1 cellular context compared by ENCODE assay signal in the genomic region with DNA sequence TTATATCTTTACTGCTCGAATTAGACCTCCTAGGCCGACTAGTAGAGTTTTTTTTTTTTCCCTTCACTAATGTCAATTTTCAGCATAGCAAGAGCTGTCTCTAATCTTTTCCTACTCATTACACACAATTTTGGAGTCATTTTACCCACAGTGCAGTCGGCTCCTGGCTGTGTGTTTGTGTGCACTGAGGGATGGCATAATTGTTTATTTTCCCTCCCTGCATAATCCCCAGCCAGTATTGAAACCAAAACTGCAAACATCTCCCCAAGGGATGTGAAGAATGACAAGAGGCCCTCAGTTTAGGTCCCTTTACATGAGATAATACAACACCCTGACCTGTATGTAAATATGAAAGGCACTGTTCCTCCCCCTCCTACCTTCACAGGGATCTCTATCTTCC.
TF ChIP-seq lines count a peak whose summit lies in the region.

No MANE protein-coding gene starts in this region.

TF ChIP-seq in GM23338, 12 proteins besides CTCF, POLR2A, EP300 and RAD21 (continued from another document):
- TF ChIP-seq, protein P1, sequence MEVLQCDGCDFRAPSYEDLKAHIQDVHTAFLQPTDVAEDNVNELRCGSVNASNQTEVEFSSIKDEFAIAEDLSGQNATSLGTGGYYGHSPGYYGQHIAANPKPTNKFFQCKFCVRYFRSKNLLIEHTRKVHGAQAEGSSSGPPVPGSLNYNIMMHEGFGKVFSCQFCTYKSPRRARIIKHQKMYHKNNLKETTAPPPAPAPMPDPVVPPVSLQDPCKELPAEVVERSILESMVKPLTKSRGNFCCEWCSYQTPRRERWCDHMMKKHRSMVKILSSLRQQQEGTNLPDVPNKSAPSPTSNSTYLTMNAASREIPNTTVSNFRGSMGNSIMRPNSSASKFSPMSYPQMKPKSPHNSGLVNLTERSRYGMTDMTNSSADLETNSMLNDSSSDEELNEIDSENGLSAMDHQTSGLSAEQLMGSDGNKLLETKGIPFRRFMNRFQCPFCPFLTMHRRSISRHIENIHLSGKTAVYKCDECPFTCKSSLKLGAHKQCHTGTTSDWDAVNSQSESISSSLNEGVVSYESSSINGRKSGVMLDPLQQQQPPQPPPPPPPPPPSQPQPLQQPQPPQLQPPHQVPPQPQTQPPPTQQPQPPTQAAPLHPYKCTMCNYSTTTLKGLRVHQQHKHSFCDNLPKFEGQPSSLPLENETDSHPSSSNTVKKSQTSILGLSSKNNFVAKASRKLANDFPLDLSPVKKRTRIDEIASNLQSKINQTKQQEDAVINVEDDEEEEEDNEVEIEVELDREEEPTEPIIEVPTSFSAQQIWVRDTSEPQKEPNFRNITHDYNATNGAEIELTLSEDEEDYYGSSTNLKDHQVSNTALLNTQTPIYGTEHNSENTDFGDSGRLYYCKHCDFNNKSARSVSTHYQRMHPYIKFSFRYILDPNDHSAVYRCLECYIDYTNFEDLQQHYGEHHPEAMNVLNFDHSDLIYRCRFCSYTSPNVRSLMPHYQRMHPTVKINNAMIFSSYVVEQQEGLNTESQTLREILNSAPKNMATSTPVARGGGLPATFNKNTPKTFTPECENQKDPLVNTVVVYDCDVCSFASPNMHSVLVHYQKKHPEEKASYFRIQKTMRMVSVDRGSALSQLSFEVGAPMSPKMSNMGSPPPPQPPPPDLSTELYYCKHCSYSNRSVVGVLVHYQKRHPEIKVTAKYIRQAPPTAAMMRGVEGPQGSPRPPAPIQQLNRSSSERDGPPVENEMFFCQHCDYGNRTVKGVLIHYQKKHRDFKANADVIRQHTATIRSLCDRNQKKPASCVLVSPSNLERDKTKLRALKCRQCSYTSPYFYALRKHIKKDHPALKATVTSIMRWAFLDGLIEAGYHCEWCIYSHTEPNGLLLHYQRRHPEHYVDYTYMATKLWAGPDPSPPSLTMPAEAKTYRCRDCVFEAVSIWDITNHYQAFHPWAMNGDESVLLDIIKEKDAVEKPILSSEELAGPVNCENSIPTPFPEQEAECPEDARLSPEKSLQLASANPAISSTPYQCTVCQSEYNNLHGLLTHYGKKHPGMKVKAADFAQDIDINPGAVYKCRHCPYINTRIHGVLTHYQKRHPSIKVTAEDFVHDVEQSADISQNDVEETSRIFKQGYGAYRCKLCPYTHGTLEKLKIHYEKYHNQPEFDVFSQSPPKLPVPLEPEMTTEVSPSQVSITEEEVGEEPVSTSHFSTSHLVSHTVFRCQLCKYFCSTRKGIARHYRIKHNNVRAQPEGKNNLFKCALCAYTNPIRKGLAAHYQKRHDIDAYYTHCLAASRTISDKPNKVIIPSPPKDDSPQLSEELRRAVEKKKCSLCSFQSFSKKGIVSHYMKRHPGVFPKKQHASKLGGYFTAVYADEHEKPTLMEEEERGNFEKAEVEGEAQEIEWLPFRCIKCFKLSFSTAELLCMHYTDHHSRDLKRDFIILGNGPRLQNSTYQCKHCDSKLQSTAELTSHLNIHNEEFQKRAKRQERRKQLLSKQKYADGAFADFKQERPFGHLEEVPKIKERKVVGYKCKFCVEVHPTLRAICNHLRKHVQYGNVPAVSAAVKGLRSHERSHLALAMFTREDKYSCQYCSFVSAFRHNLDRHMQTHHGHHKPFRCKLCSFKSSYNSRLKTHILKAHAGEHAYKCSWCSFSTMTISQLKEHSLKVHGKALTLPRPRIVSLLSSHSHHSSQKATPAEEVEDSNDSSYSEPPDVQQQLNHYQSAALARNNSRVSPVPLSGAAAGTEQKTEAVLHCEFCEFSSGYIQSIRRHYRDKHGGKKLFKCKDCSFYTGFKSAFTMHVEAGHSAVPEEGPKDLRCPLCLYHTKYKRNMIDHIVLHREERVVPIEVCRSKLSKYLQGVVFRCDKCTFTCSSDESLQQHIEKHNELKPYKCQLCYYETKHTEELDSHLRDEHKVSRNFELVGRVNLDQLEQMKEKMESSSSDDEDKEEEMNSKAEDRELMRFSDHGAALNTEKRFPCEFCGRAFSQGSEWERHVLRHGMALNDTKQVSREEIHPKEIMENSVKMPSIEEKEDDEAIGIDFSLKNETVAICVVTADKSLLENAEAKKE (CRISPR knock-in tag; IDR thresholded peaks at IDR 0.05): no peak
- TF ChIP-seq ZNF114 (CRISPR knock-in tag; IDR thresholded peaks at IDR 0.05) (no peak), ZNF331 (CRISPR knock-in tag; IDR thresholded peaks at IDR 0.05; ENCODE audit: low read depth) (no peak), EZH2 (IDR thresholded peaks at IDR 0.05; ENCODE audit: low read depth, unreplicated experiment) (no peak), JUNB (IDR thresholded peaks at IDR 0.05; ENCODE audit: unreplicated experiment) (no peak), NANOG (IDR thresholded peaks at IDR 0.05; ENCODE audit: borderline replicate concordance) (no peak), POLR2AphosphoS5 (IDR thresholded peaks at IDR 0.05; ENCODE audit: low read depth) (no peak), ETS1 (IDR thresholded peaks at IDR 0.05) (no peak)
- TF ChIP-seq, protein P2, sequence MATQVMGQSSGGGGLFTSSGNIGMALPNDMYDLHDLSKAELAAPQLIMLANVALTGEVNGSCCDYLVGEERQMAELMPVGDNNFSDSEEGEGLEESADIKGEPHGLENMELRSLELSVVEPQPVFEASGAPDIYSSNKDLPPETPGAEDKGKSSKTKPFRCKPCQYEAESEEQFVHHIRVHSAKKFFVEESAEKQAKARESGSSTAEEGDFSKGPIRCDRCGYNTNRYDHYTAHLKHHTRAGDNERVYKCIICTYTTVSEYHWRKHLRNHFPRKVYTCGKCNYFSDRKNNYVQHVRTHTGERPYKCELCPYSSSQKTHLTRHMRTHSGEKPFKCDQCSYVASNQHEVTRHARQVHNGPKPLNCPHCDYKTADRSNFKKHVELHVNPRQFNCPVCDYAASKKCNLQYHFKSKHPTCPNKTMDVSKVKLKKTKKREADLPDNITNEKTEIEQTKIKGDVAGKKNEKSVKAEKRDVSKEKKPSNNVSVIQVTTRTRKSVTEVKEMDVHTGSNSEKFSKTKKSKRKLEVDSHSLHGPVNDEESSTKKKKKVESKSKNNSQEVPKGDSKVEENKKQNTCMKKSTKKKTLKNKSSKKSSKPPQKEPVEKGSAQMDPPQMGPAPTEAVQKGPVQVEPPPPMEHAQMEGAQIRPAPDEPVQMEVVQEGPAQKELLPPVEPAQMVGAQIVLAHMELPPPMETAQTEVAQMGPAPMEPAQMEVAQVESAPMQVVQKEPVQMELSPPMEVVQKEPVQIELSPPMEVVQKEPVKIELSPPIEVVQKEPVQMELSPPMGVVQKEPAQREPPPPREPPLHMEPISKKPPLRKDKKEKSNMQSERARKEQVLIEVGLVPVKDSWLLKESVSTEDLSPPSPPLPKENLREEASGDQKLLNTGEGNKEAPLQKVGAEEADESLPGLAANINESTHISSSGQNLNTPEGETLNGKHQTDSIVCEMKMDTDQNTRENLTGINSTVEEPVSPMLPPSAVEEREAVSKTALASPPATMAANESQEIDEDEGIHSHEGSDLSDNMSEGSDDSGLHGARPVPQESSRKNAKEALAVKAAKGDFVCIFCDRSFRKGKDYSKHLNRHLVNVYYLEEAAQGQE (IDR thresholded peaks at IDR 0.05; ENCODE audit: unreplicated experiment): no peak
